In the genomic region with DNA sequence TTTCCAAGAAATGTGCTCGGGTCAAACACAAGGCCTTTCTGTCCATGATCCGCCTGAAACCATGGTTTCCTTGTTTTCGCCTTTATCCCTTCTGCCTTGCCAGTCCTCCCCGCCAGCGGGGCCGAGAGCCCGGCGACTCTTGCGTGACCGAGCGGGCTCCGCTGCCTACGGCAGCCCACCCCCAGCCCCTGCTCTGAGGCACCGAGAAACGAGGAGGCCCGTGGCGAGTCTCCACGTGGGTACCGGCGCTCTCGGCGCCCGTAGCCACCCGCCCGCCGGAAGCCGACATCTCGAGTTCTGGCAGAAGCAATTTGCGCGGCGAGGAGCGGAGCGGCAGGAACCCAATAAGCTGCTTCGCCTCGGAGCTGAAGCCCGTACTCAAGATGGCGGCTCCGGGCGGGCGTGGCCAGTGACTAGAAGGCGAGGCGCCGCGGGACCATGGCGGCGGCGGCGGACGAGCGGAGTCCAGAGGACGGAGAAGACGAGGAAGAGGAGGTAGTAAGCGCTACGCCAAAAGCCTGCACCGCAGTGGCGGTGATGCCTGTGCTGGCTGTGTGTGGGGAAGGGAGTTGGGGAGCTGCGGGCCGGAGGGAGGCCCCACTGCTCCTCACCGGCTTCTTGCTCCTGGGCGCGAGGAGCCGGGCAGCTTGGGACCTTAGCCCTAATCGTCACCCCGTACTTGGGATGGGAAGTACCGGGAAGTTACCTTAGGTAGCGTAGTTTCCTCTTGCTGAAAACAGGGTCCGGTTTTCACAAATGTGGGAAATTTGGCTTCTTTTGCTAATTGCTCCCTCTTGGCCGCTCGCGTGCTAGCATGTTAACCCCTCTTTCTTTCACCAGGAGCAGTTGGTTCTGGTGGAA, we compare ENCODE assay signal across 1 cellular context.
TF ChIP-seq lines count a peak whose summit lies in the region.

A gene with protein sequence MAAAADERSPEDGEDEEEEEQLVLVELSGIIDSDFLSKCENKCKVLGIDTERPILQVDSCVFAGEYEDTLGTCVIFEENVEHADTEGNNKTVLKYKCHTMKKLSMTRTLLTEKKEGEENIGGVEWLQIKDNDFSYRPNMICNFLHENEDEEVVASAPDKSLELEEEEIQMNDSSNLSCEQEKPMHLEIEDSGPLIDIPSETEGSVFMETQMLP (plus strand): TSS at position 375 of the 861 bp plus-strand sequence. CDS start 64 bp downstream, at position 439.

TF ChIP-seq in HepG2, 621 proteins besides CTCF, POLR2A, EP300 and RAD21 (continued from another document and continues in another):
- TF ChIP-seq ZNF607 (CRISPR knock-in tag; IDR thresholded peaks at IDR 0.05; ENCODE audit: borderline replicate concordance) (peak; percentile 77; the same call in 1 of the 2 replicates), FLYWCH1 (CRISPR knock-in tag; IDR thresholded peaks at IDR 0.05) (0 out of 2 replicates have a peak, but pooled peaks have one; percentile 16), ZNF124 (CRISPR knock-in tag; IDR thresholded peaks at IDR 0.05) (peak; percentile 92; the same call in 1 of the 2 replicates), JDP2 (CRISPR knock-in tag; IDR thresholded peaks at IDR 0.05; ENCODE audit: borderline replicate concordance) (no peak), KLF6 (CRISPR knock-in tag; IDR thresholded peaks at IDR 0.05) (peak; percentile 98), ZNF383 (CRISPR knock-in tag; IDR thresholded peaks at IDR 0.05; ENCODE audit: borderline replicate concordance) (peak; percentile 92; the same call in 1 of the 2 replicates), GABPB1 (CRISPR knock-in tag; IDR thresholded peaks at IDR 0.05) (peak; percentile 96), ZFP41 (CRISPR knock-in tag; IDR thresholded peaks at IDR 0.05; ENCODE audit: borderline replicate concordance) (peak; percentile 55; the same call in 1 of the 2 replicates), ZNF335 (CRISPR knock-in tag; IDR thresholded peaks at IDR 0.05) (peak; percentile 82), KDM3A (CRISPR knock-in tag; IDR thresholded peaks at IDR 0.05; ENCODE audit: low read depth) (peak; percentile 85; the same call in 1 of the 2 replicates), ZNF891 (CRISPR knock-in tag; IDR thresholded peaks at IDR 0.05) (peak; percentile 90), TSC22D2 (CRISPR knock-in tag; IDR thresholded peaks at IDR 0.05; ENCODE audit: borderline replicate concordance) (peak; percentile 90; the same call in 1 of the 2 replicates), XBP1 (CRISPR knock-in tag; IDR thresholded peaks at IDR 0.05) (no peak; the same call in 1 of the 2 replicates), SNAPC2 (CRISPR knock-in tag; IDR thresholded peaks at IDR 0.05) (peak; percentile 90), ZNF263 (CRISPR knock-in tag; IDR thresholded peaks at IDR 0.05) (no peak), ZSCAN9 (CRISPR knock-in tag; IDR thresholded peaks at IDR 0.05; ENCODE audit: borderline replicate concordance) (peak; percentile 91), SIX4 (CRISPR knock-in tag; IDR thresholded peaks at IDR 0.05) (no peak), ATF7 (IDR thresholded peaks at IDR 0.05) (no peak), ATF7 (CRISPR knock-in tag; IDR thresholded peaks at IDR 0.05) (peak; percentile 65; the same call in 1 of the 2 replicates), ZNF644 (CRISPR knock-in tag; IDR thresholded peaks at IDR 0.05; ENCODE audit: low read depth) (no peak), FOXP1 (IDR thresholded peaks at IDR 0.05) (no peak), FOXP1 (CRISPR knock-in tag; IDR thresholded peaks at IDR 0.05) (no peak), ZNF296 (CRISPR knock-in tag; conservative IDR thresholded peaks at IDR 0.05) (no peak), NFYB (CRISPR knock-in tag; IDR thresholded peaks at IDR 0.05) (peak; percentile 65), SRSF9 (IDR thresholded peaks at IDR 0.05; ENCODE audit: borderline replicate concordance, insufficient read depth, low read depth, low read length, poor library complexity, severe bottlenecking) (no peak), WIZ (CRISPR knock-in tag; IDR thresholded peaks at IDR 0.05) (0 out of 2 replicates have a peak, but pooled peaks have one; percentile 12), TMF1 (CRISPR knock-in tag; IDR thresholded peaks at IDR 0.05; ENCODE audit: low read depth) (peak; percentile 96), U2AF1 (optimal IDR thresholded peaks at IDR 0.05; ENCODE audit: low read depth, low read length) (no peak), MTA3 (CRISPR knock-in tag; IDR thresholded peaks at IDR 0.05) (no peak), HDAC6 (IDR thresholded peaks at IDR 0.05; ENCODE audit: low read depth, low read length) (no peak), ZNF530 (CRISPR knock-in tag; IDR thresholded peaks at IDR 0.05; ENCODE audit: low read depth) (0 out of 2 replicates have a peak, but pooled peaks have one; percentile 52), ZFY (CRISPR knock-in tag; IDR thresholded peaks at IDR 0.05) (peak; percentile 94), SAFB2 (CRISPR knock-in tag; IDR thresholded peaks at IDR 0.05; ENCODE audit: borderline replicate concordance, low read depth) (peak; percentile 72; the same call in 1 of the 2 replicates), CC2D1A (CRISPR knock-in tag; IDR thresholded peaks at IDR 0.05) (0 out of 2 replicates have a peak, but pooled peaks have one; percentile 82), MTF1 (CRISPR knock-in tag; IDR thresholded peaks at IDR 0.05) (peak; percentile 82; the same call in 1 of the 2 replicates), FOXM1 (CRISPR knock-in tag; IDR thresholded peaks at IDR 0.05) (no peak), KLF11 (CRISPR knock-in tag; IDR thresholded peaks at IDR 0.05) (peak; percentile 92; the same call in 1 of the 2 replicates), ZNF224 (CRISPR knock-in tag; IDR thresholded peaks at IDR 0.05) (peak; percentile 95), NFKB2 (CRISPR knock-in tag; IDR thresholded peaks at IDR 0.05; ENCODE audit: borderline replicate concordance) (peak; percentile 95; the same call in 1 of the 2 replicates), SMYD3 (CRISPR knock-in tag; IDR thresholded peaks at IDR 0.05) (peak; percentile 98), SPEN (CRISPR knock-in tag; IDR thresholded peaks at IDR 0.05; ENCODE audit: low read depth) (no peak; the same call in 1 of the 2 replicates), KMT2A (CRISPR knock-in tag; IDR thresholded peaks at IDR 0.05) (peak; percentile 92)
- TF ChIP-seq, protein P1, sequence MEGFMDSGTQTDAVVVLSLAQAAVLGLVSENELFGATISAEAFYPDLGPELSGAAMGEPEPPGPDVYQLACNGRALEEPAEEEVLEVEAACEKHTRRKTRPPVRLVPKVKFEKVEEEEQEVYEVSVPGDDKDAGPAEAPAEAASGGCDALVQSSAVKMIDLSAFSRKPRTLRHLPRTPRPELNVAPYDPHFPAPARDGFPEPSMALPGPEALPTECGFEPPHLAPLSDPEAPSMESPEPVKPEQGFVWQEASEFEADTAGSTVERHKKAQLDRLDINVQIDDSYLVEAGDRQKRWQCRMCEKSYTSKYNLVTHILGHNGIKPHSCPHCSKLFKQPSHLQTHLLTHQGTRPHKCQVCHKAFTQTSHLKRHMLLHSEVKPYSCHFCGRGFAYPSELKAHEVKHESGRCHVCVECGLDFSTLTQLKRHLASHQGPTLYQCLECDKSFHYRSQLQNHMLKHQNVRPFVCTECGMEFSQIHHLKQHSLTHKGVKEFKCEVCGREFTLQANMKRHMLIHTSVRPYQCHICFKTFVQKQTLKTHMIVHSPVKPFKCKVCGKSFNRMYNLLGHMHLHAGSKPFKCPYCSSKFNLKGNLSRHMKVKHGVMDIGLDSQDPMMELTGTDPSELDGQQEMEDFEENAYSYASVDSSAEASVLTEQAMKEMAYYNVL (CRISPR knock-in tag; IDR thresholded peaks at IDR 0.05; ENCODE audit: borderline replicate concordance) = peak; percentile 48; the same call in 1 of the 2 replicates
- TF ChIP-seq, protein P2, sequence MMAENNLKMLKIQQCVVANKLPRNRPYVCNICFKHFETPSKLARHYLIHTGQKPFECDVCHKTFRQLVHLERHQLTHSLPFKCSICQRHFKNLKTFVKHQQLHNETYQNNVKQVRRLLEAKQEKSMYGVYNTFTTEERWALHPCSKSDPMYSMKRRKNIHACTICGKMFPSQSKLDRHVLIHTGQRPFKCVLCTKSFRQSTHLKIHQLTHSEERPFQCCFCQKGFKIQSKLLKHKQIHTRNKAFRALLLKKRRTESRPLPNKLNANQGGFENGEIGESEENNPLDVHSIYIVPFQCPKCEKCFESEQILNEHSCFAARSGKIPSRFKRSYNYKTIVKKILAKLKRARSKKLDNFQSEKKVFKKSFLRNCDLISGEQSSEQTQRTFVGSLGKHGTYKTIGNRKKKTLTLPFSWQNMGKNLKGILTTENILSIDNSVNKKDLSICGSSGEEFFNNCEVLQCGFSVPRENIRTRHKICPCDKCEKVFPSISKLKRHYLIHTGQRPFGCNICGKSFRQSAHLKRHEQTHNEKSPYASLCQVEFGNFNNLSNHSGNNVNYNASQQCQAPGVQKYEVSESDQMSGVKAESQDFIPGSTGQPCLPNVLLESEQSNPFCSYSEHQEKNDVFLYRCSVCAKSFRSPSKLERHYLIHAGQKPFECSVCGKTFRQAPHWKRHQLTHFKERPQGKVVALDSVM (CRISPR knock-in tag; IDR thresholded peaks at IDR 0.05) = peak; percentile 63
- TF ChIP-seq, protein P3, sequence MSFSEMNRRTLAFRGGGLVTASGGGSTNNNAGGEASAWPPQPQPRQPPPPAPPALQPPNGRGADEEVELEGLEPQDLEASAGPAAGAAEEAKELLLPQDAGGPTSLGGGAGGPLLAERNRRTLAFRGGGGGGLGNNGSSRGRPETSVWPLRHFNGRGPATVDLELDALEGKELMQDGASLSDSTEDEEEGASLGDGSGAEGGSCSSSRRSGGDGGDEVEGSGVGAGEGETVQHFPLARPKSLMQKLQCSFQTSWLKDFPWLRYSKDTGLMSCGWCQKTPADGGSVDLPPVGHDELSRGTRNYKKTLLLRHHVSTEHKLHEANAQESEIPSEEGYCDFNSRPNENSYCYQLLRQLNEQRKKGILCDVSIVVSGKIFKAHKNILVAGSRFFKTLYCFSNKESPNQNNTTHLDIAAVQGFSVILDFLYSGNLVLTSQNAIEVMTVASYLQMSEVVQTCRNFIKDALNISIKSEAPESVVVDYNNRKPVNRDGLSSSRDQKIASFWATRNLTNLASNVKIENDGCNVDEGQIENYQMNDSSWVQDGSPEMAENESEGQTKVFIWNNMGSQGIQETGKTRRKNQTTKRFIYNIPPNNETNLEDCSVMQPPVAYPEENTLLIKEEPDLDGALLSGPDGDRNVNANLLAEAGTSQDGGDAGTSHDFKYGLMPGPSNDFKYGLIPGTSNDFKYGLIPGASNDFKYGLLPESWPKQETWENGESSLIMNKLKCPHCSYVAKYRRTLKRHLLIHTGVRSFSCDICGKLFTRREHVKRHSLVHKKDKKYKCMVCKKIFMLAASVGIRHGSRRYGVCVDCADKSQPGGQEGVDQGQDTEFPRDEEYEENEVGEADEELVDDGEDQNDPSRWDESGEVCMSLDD (CRISPR knock-in tag; IDR thresholded peaks at IDR 0.05; ENCODE audit: borderline replicate concordance) = peak; percentile 28; the same call in 1 of the 2 replicates
- TF ChIP-seq, protein P4, sequence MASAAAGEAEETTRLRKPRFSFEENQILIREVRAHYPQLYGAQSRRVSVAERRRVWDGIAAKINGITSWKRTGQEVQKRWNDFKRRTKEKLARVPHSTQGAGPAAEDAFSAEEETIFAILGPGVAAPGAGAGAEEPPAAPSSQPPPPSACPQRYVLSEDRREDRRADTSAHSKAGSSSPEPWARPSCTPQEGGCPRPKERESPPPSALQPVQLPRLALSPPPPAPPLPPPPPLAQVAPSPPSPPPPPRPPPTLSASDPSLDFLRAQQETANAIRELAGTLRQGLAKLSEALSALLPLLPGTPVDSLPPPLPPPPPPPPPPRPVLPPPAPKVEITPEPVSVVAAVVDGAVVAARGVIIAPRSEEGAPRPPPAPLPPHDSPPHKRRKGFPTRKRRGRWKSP (CRISPR knock-in tag; IDR thresholded peaks at IDR 0.05) = peak; percentile 81
- TF ChIP-seq, protein P5, sequence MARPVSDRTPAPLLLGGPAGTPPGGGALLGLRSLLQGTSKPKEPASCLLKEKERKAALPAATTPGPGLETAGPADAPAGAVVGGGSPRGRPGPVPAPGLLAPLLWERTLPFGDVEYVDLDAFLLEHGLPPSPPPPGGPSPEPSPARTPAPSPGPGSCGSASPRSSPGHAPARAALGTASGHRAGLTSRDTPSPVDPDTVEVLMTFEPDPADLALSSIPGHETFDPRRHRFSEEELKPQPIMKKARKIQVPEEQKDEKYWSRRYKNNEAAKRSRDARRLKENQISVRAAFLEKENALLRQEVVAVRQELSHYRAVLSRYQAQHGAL (CRISPR knock-in tag; IDR thresholded peaks at IDR 0.05; ENCODE audit: not compliant biosample characterization) = no peak
- TF ChIP-seq, protein P6, sequence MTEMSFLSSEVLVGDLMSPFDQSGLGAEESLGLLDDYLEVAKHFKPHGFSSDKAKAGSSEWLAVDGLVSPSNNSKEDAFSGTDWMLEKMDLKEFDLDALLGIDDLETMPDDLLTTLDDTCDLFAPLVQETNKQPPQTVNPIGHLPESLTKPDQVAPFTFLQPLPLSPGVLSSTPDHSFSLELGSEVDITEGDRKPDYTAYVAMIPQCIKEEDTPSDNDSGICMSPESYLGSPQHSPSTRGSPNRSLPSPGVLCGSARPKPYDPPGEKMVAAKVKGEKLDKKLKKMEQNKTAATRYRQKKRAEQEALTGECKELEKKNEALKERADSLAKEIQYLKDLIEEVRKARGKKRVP (CRISPR knock-in tag; IDR thresholded peaks at IDR 0.05) = peak in 1 of 2 experiments; percentile 70; a peak in 1 of 4 replicates
- TF ChIP-seq, protein P7, sequence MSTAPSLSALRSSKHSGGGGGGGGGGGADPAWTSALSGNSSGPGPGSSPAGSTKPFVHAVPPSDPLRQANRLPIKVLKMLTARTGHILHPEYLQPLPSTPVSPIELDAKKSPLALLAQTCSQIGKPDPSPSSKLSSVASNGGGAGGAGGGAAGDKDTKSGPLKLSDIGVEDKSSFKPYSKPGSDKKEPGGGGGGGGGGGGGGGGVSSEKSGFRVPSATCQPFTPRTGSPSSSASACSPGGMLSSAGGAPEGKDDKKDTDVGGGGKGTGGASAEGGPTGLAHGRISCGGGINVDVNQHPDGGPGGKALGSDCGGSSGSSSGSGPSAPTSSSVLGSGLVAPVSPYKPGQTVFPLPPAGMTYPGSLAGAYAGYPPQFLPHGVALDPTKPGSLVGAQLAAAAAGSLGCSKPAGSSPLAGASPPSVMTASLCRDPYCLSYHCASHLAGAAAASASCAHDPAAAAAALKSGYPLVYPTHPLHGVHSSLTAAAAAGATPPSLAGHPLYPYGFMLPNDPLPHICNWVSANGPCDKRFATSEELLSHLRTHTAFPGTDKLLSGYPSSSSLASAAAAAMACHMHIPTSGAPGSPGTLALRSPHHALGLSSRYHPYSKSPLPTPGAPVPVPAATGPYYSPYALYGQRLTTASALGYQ (CRISPR knock-in tag; IDR thresholded peaks at IDR 0.05) = no peak
- TF ChIP-seq, protein P8, sequence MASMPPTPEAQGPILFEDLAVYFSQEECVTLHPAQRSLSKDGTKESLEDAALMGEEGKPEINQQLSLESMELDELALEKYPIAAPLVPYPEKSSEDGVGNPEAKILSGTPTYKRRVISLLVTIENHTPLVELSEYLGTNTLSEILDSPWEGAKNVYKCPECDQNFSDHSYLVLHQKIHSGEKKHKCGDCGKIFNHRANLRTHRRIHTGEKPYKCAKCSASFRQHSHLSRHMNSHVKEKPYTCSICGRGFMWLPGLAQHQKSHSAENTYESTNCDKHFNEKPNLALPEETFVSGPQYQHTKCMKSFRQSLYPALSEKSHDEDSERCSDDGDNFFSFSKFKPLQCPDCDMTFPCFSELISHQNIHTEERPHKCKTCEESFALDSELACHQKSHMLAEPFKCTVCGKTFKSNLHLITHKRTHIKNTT (CRISPR knock-in tag; IDR thresholded peaks at IDR 0.05) = no peak
